Comparison of ENCODE assay signal across 14 cellular contexts in genomic region chr6:39301606-39302005, GRCh38. TPM values are rescaled to one million over a fixed set of nuclear protein-coding genes. Genes with fewer than 3 reads are reported as not detected.
DNase-seq lines count a peak whose midpoint lies in the region; ATAC-seq and TF ChIP-seq lines count a peak whose summit lies in the region.
"Had no signal": no experiment of that assay in that cellular context is flagged by ENCODE, and none has a peak within 500 bp of the region (broad histone marks: within the 10 kb centered on the region; RNA-seq: fewer than 3 reads in every experiment).

No MANE protein-coding gene starts in this region.

- H3K27ac ChIP-seq in AG04450 (ENCODE audit: low read depth, low read length) (no peak overlapping the region), GM23338 (ENCODE audit: low read depth) (no peak overlapping the region), foreskin keratinocyte (no peak overlapping the region), colonic mucosa (no peak overlapping the region)

- no peak overlapping the region for H3K27ac Mint-ChIP-seq in GM23338

- H3K4me1 ChIP-seq in GM23338 (ENCODE audit: insufficient read depth): peaks cover 6% of the 10 kb centered on the region
- H3K4me1 ChIP-seq in foreskin keratinocyte: no peaks in the 10 kb centered on the region
- no peaks in the 10 kb centered on the region for H3K4me1 ChIP-seq in colonic mucosa

- H3K9me3 ChIP-seq in AG04450 (ENCODE audit: control insufficient read depth, insufficient read depth, low read length) (no peaks in the 10 kb centered on the region), colonic mucosa (no peaks in the 10 kb centered on the region)
- H3K9me3 ChIP-seq: Caco-2 had no signal

- peaks cover 22% of the 10 kb centered on the region for H3K4me1 Mint-ChIP-seq in GM23338

- H3K9ac ChIP-seq in colonic mucosa (ENCODE audit: low read depth in 2 of 2, low read length in 2 of 2): no peak overlapping the region

- no peaks in the 10 kb centered on the region for H3F3A ChIP-seq in GM23338 (replicated peaks; ENCODE audit: low read depth)

- CTCF ChIA-PET in AG04450 (lab: Charles Lee): interaction anchor here (4.4 kb wide), 1 partner anchor 213 kb away, joined by 31 read pairs; no protein-coding TSS in a partner anchor

- H2AFZ ChIP-seq in GM23338: peak overlapping the region; percentile 89

- peak; percentile 7; the same call in 1 of the 2 replicates for TF ChIP-seq CTCF in AG04450 (IDR thresholded peaks at IDR 0.05; ENCODE audit: low read depth, low read length)
- peak; percentile 83 to 97 for TF ChIP-seq CTCF in GM23338 (conservative IDR thresholded peaks at IDR 0.05; ENCODE audit: low read depth in 2 of 2)
- TF ChIP-seq CTCF in foreskin keratinocyte (conservative IDR thresholded peaks at IDR 0.05): peak; percentile 37
- no peak for TF ChIP-seq CTCF in colonic mucosa (IDR thresholded peaks at IDR 0.05)

- H3K36me3 ChIP-seq in GM23338 (ENCODE audit: insufficient read depth): no peaks in the 10 kb centered on the region
- H3K36me3 ChIP-seq in colonic mucosa: no peaks in the 10 kb centered on the region

- H3K4me3 ChIP-seq in AG04450 (ENCODE audit: low read depth, low read length) (no peak overlapping the region), GM23338 (no peak overlapping the region; the same call in 1 of the 2 replicates), colonic mucosa (no peak overlapping the region)

- no peaks in the 10 kb centered on the region; the same call in 2 of the 3 replicates for H3K9me3 Mint-ChIP-seq in GM23338

- ATAC-seq in GM23338 (peak; percentile 90), foreskin keratinocyte (no peak), GM19467 (IDR thresholded peaks at IDR 0.05; ENCODE audit: unreplicated experiment) (no peak)
- ATAC-seq: Panc1 had no signal

- no peaks in the 10 kb centered on the region for H3K79me2 ChIP-seq in GM23338 (replicated peaks; ENCODE audit: insufficient read depth)

- no peak for DNase-seq in AG04450 (ENCODE audit: low read depth, low spot score)
- DNase-seq in GM23338 (ENCODE audit: low spot score): peak; percentile 90
- DNase-seq in OCI-M1 (lab: John Stamatoyannopoulos, UW): peak; percentile 14
- no peak for DNase-seq in foreskin keratinocyte
- no peak for DNase-seq in cerebellar nuclear complex (lab: John Stamatoyannopoulos, UW)
- no peak for DNase-seq in NOMO-1 treated with DMSO at 0.1 percent for 48 hours (lab: John Stamatoyannopoulos, UW; ENCODE audit: unreplicated experiment)
- DNase-seq in colonic mucosa: no peak
- DNase-seq: activated CD4-positive, alpha-beta T cell treated with anti-CD3 and anti-CD28 coated beads for 4 hours; Caco-2; foreskin melanocyte; Kasumi-1; stimulated activated CD4-positive, alpha-beta T cell treated with anti-CD3 and anti-CD28 coated beads, Interleukin-2, amount 100 ng/mL, for 24 hours had no signal

- H3K36me3 Mint-ChIP-seq in GM23338 (ENCODE audit: low read depth): no peaks in the 10 kb centered on the region

- intact Hi-C loops in colonic mucosa (cut with DNase I): no loop called here

- H3K9me2 ChIP-seq in GM23338 (ENCODE audit: insufficient read depth): no peaks in the 10 kb centered on the region

- no peak overlapping the region for H3K4me3 Mint-ChIP-seq in GM23338

- H3K27me3 ChIP-seq in AG04450 (ENCODE audit: control insufficient read depth, insufficient read depth, low read length) (no peaks in the 10 kb centered on the region), GM23338 (ENCODE audit: insufficient read depth) (no peaks in the 10 kb centered on the region), foreskin keratinocyte (no peaks in the 10 kb centered on the region), colonic mucosa (no peaks in the 10 kb centered on the region)

- H3K4me2 ChIP-seq in GM23338: peak overlapping the region; percentile 62; the same call in 1 of the 2 replicates

- H4K20me1 ChIP-seq in GM23338 (replicated peaks; ENCODE audit: insufficient read depth): no peaks in the 10 kb centered on the region

- POLR2A ChIA-PET in AG04450 (lab: Yijun Ruan, JAX): no interaction called here

- H3K27me3 Mint-ChIP-seq in GM23338 (ENCODE audit: insufficient read depth, low read depth, poor library complexity): peaks cover 4% of the 10 kb centered on the region

TF ChIP-seq in GM23338, 12 proteins besides CTCF, POLR2A, EP300 and RAD21:
- TF ChIP-seq CREB1 (CRISPR knock-in tag; IDR thresholded peaks at IDR 0.05; ENCODE audit: low read depth) (0 out of 2 replicates have a peak, but pooled peaks have one; percentile 25), REST (IDR thresholded peaks at IDR 0.05; ENCODE audit: unreplicated experiment) (no peak)

RNA-seq across cellular contexts. Expression of gene KCNK17, which starts 12.6 kb away (rescaled TPM):
- polyA plus RNA-seq in AG04450 (2011; rRNA removed) (not detected in 2 replicates), GM23338 (2016; fragmentation: Nextera tagmentation; extraction: Ambion mirVana) (1.2 and 2.2 TPM in 2 replicates), foreskin keratinocyte (not detected in 2 replicates)
- not detected in 2 replicates for polyA minus RNA-seq in AG04450 (2011; rRNA and poly(A)+ RNA removed)
- total RNA-seq in GM23338 (2014; rRNA removed; shearing (Covaris generic)): 3.1 and 3.2 TPM in 2 replicates
- total RNA-seq in foreskin keratinocyte (not detected in 2 replicates), colonic mucosa (not detected)
- total RNA-seq: Caco-2 had no signal

RNA-seq across cellular contexts. Expression of gene KCNK16, which starts 20.9 kb away (rescaled TPM):
- polyA plus RNA-seq in AG04450 (2011; rRNA removed) (not detected in 2 replicates), GM23338 (2016; fragmentation: Nextera tagmentation; extraction: Ambion mirVana) (not detected in 2 replicates), foreskin keratinocyte (not detected in 2 replicates)
- not detected in 2 replicates for polyA minus RNA-seq in AG04450 (2011; rRNA and poly(A)+ RNA removed)
- total RNA-seq in GM23338 (2014; rRNA removed; shearing (Covaris generic)): not detected in 2 replicates
- total RNA-seq in foreskin keratinocyte (not detected in 2 replicates), colonic mucosa (not detected)
- total RNA-seq: Caco-2 had no signal

Comparison
In these comparisons a context has a peak if more than half of its experiments do, and no peak if none do; other contexts are left out.
1. DNase-seq: peak in GM23338 (single experiment) and OCI-M1 (single experiment); none in AG04450 (single experiment), foreskin keratinocyte (0 of 2), cerebellar nuclear complex (0 of 2), NOMO-1 treated with DMSO at 0.1 percent for 48 hours (single experiment) and colonic mucosa (single experiment).